Comparison of ENCODE assay signal across 19 cellular contexts in genomic region chr14:41901089-41901488, GRCh38.
DNase-seq lines count a peak whose midpoint lies in the region; ATAC-seq and TF ChIP-seq lines count a peak whose summit lies in the region.
"Had no signal": no experiment of that assay in that cellular context is flagged by ENCODE, and none has a peak within 500 bp of the region (broad histone marks: within the 10 kb centered on the region; RNA-seq: fewer than 3 reads in every experiment).

No MANE protein-coding gene starts in this region.

- H3K27me3 ChIP-seq in Karpas-422 (ENCODE audit: low read length): no peaks in the 10 kb centered on the region
- no peaks in the 10 kb centered on the region for H3K27me3 ChIP-seq in PC-3 (ENCODE audit: low read length)
- no peaks in the 10 kb centered on the region for H3K27me3 ChIP-seq in mesendoderm (ENCODE audit: insufficient read depth, low read length, poor library complexity)
- H3K27me3 ChIP-seq in sigmoid colon: no peaks in the 10 kb centered on the region
- H3K27me3 ChIP-seq: BLaER1 treated with 17β-estradiol and CSF1 and Interleukin-3, amounts not matched to agents 10 nM and 100 nM had no signal

- H4K20me1 ChIP-seq in Karpas-422 (ENCODE audit: insufficient read depth, low read depth, low read length) (no peaks in the 10 kb centered on the region), PC-3 (ENCODE audit: low read length) (no peaks in the 10 kb centered on the region)
- H4K20me1 ChIP-seq: BLaER1 treated with 17β-estradiol and CSF1 and Interleukin-3, amounts not matched to agents 10 nM and 100 nM had no signal

- H3K4me3 ChIP-seq in Karpas-422 (ENCODE audit: low read length) (no peak overlapping the region), PC-3 (ENCODE audit: low read length) (no peak overlapping the region), mesendoderm (ENCODE audit: low read length) (no peak overlapping the region), sigmoid colon (no peak overlapping the region)
- H3K4me3 ChIP-seq: A549; BLaER1 treated with 17β-estradiol and CSF1 and Interleukin-3, amounts not matched to agents 10 nM and 100 nM; GM12878 had no signal

- no peak overlapping the region for H3K4me2 ChIP-seq in Karpas-422 (ENCODE audit: low read depth, low read length, poor library complexity, severe bottlenecking)
- peak overlapping the region; percentile 18; the same call in 1 of the 2 replicates for H3K4me2 ChIP-seq in PC-3 (ENCODE audit: low read length)
- H3K4me2 ChIP-seq in mesendoderm (ENCODE audit: low read length): no peak overlapping the region
- H3K4me2 ChIP-seq: A549; BLaER1 treated with 17β-estradiol and CSF1 and Interleukin-3, amounts not matched to agents 10 nM and 100 nM had no signal

- DNase-seq in Karpas-422: no peak
- peak; percentile 41 for DNase-seq in PC-3
- DNase-seq in mesendoderm: no peak
- no peak for DNase-seq in sigmoid colon
- no peak for DNase-seq in DMS53 treated with DMSO at 0.1 percent for 48 hours (lab: John Stamatoyannopoulos, UW; ENCODE audit: unreplicated experiment)
- DNase-seq: AML-193; Caco-2; Calu3; CD4-positive, alpha-beta T cell; CD8-positive, alpha-beta T cell; DMS79; DND-41; EL; GDM1 had no signal

- H3K23ac ChIP-seq in mesendoderm (ENCODE audit: low read length): no peak overlapping the region

- no peaks in the 10 kb centered on the region for H3F3A ChIP-seq in PC-3 (ENCODE audit: low read length, unreplicated experiment)

- no peaks in the 10 kb centered on the region for H3K36me3 ChIP-seq in Karpas-422 (ENCODE audit: insufficient read depth, low read length)
- no peaks in the 10 kb centered on the region for H3K36me3 ChIP-seq in PC-3 (ENCODE audit: low read depth, low read length)
- H3K36me3 ChIP-seq in mesendoderm (ENCODE audit: control insufficient read depth, insufficient read depth, low read length): no peaks in the 10 kb centered on the region
- no peaks in the 10 kb centered on the region for H3K36me3 ChIP-seq in sigmoid colon
- H3K36me3 ChIP-seq: BLaER1 treated with 17β-estradiol and CSF1 and Interleukin-3, amounts not matched to agents 10 nM and 100 nM had no signal

- intact Hi-C loops in PC-3 (cut with micrococcal nuclease) (loop anchor here (2.0 to 5.0 kb wide), 2 partner anchors 68 to 154 kb away; no protein-coding TSS in a partner anchor), sigmoid colon (cut with DNase I) (no loop called here)

- H4K8ac ChIP-seq in mesendoderm (ENCODE audit: low read depth, low read length): peak overlapping the region; percentile 13

- TF ChIP-seq EP300 in sigmoid colon (IDR thresholded peaks at IDR 0.05): no peak

- H3K79me2 ChIP-seq in Karpas-422 (ENCODE audit: low read length): no peaks in the 10 kb centered on the region
- no peaks in the 10 kb centered on the region for H3K79me2 ChIP-seq in PC-3 (ENCODE audit: low read length)
- H3K79me2 ChIP-seq in mesendoderm (ENCODE audit: control insufficient read depth, insufficient read depth, low read length): no peaks in the 10 kb centered on the region

- no peaks in the 10 kb centered on the region for H3K79me1 ChIP-seq in mesendoderm (ENCODE audit: low read length)

- no peaks in the 10 kb centered on the region for H3K9me2 ChIP-seq in Karpas-422 (replicated peaks; ENCODE audit: insufficient read depth, low read length)
- H3K9me2 ChIP-seq in PC-3 (replicated peaks; ENCODE audit: low read length): no peaks in the 10 kb centered on the region

- H3K9ac ChIP-seq in Karpas-422 (ENCODE audit: low read length) (no peak overlapping the region), PC-3 (ENCODE audit: low read length) (no peak overlapping the region), mesendoderm (ENCODE audit: low read length) (no peak overlapping the region)
- H3K9ac ChIP-seq: BLaER1 treated with 17β-estradiol and CSF1 and Interleukin-3, amounts not matched to agents 10 nM and 100 nM had no signal

- H3K18ac ChIP-seq in mesendoderm (ENCODE audit: low read length): no peak overlapping the region

- H3K56ac ChIP-seq in mesendoderm (ENCODE audit: low read length): no peak overlapping the region

- CTCF ChIA-PET in PC-3 (lab: Charles Lee): no interaction called here

- no peak overlapping the region for H2BK5ac ChIP-seq in mesendoderm (ENCODE audit: low read length)

- POLR2A ChIA-PET in PC-3 (lab: Charles Lee; ENCODE audit: unreplicated experiment): no interaction called here

- WGBS in mesendoderm (ENCODE audit: extremely low coverage, insufficient coverage, low lambda C conversion rate): no CpG with 5 or more reads among the region's 3 CpGs
- WGBS in sigmoid colon, 2 donors: 21 to 33% methylated on average over 3 of the region's 3 CpGs

- H3K27ac ChIP-seq in Karpas-422 (ENCODE audit: low read length): no peak overlapping the region
- H3K27ac ChIP-seq in PC-3 (ENCODE audit: low read length): no peak overlapping the region
- no peak overlapping the region for H3K27ac ChIP-seq in mesendoderm (ENCODE audit: low read depth, low read length)
- no peak overlapping the region for H3K27ac ChIP-seq in sigmoid colon
- H3K27ac ChIP-seq: A549; BLaER1 treated with 17β-estradiol and CSF1 and Interleukin-3, amounts not matched to agents 10 nM and 100 nM; C4-2B had no signal

- no peak overlapping the region for H2BK120ac ChIP-seq in mesendoderm (ENCODE audit: low read depth, low read length)

- no peaks in the 10 kb centered on the region for H3K4me1 ChIP-seq in Karpas-422 (ENCODE audit: low read length)
- H3K4me1 ChIP-seq in PC-3 (ENCODE audit: insufficient read depth, low read length): 0 out of 2 replicates have a peak, but pooled peaks cover 7% of the 10 kb centered on the region
- no peaks in the 10 kb centered on the region for H3K4me1 ChIP-seq in mesendoderm (ENCODE audit: control insufficient read depth, low read depth, low read length)
- H3K4me1 ChIP-seq in sigmoid colon: peaks cover 0 to 9% (median 0%) of the 10 kb centered on the region in 4 donors
- H3K4me1 ChIP-seq: A549; BLaER1 treated with 17β-estradiol and CSF1 and Interleukin-3, amounts not matched to agents 10 nM and 100 nM; Caco-2 had no signal

- peak; percentile 70 for ATAC-seq in PC-3
- ATAC-seq in GM18858 (IDR thresholded peaks at IDR 0.05; ENCODE audit: unreplicated experiment): no peak
- ATAC-seq: A549; CD8-positive, alpha-beta T cell; GM12878 had no signal

- H2BK15ac ChIP-seq in mesendoderm (replicated peaks; ENCODE audit: low read depth): no peak overlapping the region

- TF ChIP-seq CTCF in PC-3 (conservative IDR thresholded peaks at IDR 0.05; ENCODE audit: low read depth, low read length) (no peak), sigmoid colon (IDR thresholded peaks at IDR 0.05) (no peak)

- no TSS peak for BruUV-seq in PC-3 (replicated peaks; lab: Mats Ljungman, UMichigan)

- no peak overlapping the region for H3K4ac ChIP-seq in mesendoderm (ENCODE audit: low read depth, low read length)

- no peak overlapping the region for H4K5ac ChIP-seq in mesendoderm (ENCODE audit: low read length)

- H2AFZ ChIP-seq in Karpas-422 (ENCODE audit: low read length) (peak overlapping the region; percentile 54; the same call in 1 of the 2 replicates), PC-3 (ENCODE audit: low read length) (no peak overlapping the region)

- no peak overlapping the region for H2AK5ac ChIP-seq in mesendoderm (ENCODE audit: low read length)

- no peak for TF ChIP-seq POLR2A in sigmoid colon (IDR thresholded peaks at IDR 0.05)

- H3K9me3 ChIP-seq in Karpas-422 (ENCODE audit: low read length) (no peaks in the 10 kb centered on the region), PC-3 (ENCODE audit: low read length) (no peaks in the 10 kb centered on the region), sigmoid colon (no peaks in the 10 kb centered on the region)
- H3K9me3 ChIP-seq: A549; BLaER1 treated with 17β-estradiol and CSF1 and Interleukin-3, amounts not matched to agents 10 nM and 100 nM; Caco-2 had no signal
